16 cellular contexts compared by ENCODE assay signal in genomic region chr14:91343051-91343450, GRCh38.
"Had no signal": no experiment of that assay in that cellular context is flagged by ENCODE, and none has a peak within 500 bp of the region (broad histone marks: within the 10 kb centered on the region; RNA-seq: fewer than 3 reads in every experiment).

No MANE protein-coding gene starts in this region.

- H3K36me3 ChIP-seq: brain microvascular endothelial cell, sigmoid colon, thoracic aorta had no signal

- H3K27ac Mint-ChIP-seq: activated naive CD8-positive, alpha-beta T cell treated with anti-CD3 and anti-CD28 coated beads, Interleukin-2, amount 10 ng/mL, durations not matched to agents 7 days and 5 days had no signal

- DNase-seq: activated CD4-positive, alpha-beta T cell treated with anti-CD3 and anti-CD28 coated beads, Interleukin-2, amount 10 ng/mL, durations not matched to agents 24 days and 14 days; activated naive CD8-positive, alpha-beta T cell treated with anti-CD3 and anti-CD28 coated beads, Interleukin-2, amount 10 ng/mL, durations not matched to agents 7 days and 5 days; anterior cingulate cortex; brain microvascular endothelial cell; cerebellar nuclear complex; effector CD8-positive, alpha-beta T cell; foreskin fibroblast; hypothalamus; mesenchymal stem cell; occipital lobe; sigmoid colon; stomach; T-helper 2 cell had no signal

- H3K9me3 ChIP-seq: sigmoid colon, stomach, thoracic aorta had no signal

- H3K27me3 Mint-ChIP-seq: activated CD4-positive, alpha-beta T cell treated with anti-CD3 and anti-CD28 coated beads, Interleukin-2, amount 10 ng/mL, durations not matched to agents 24 days and 14 days; activated naive CD8-positive, alpha-beta T cell treated with anti-CD3 and anti-CD28 coated beads, Interleukin-2, amount 10 ng/mL, durations not matched to agents 7 days and 5 days had no signal

- H3K27ac ChIP-seq: brain microvascular endothelial cell, sigmoid colon, stomach, thoracic aorta had no signal

- H3K4me1 ChIP-seq: sigmoid colon had no signal

- H3K27me3 ChIP-seq: brain microvascular endothelial cell, sigmoid colon, spleen, stomach had no signal

- H3K4me3 ChIP-seq: sigmoid colon, spleen, stomach, thoracic aorta had no signal

- H3K4me3 Mint-ChIP-seq: activated CD4-positive, alpha-beta T cell treated with anti-CD3 and anti-CD28 coated beads, Interleukin-2, amount 10 ng/mL, durations not matched to agents 24 days and 14 days; activated naive CD8-positive, alpha-beta T cell treated with anti-CD3 and anti-CD28 coated beads, Interleukin-2, amount 10 ng/mL, durations not matched to agents 7 days and 5 days; nephron had no signal

- H3K9me3 Mint-ChIP-seq: activated CD4-positive, alpha-beta T cell treated with anti-CD3 and anti-CD28 coated beads, Interleukin-2, amount 10 ng/mL, durations not matched to agents 24 days and 14 days; activated naive CD8-positive, alpha-beta T cell treated with anti-CD3 and anti-CD28 coated beads, Interleukin-2, amount 10 ng/mL, durations not matched to agents 7 days and 5 days; nephron had no signal
